In genomic region chr3:37453393-37454391, GRCh38 we compare ENCODE assay signal across 8 cellular contexts. TPM values are rescaled to one million over a fixed set of nuclear protein-coding genes. Genes with fewer than 3 reads are reported as not detected.
DNase-seq lines count a peak whose midpoint lies in the region; ATAC-seq and TF ChIP-seq lines count a peak whose summit lies in the region.

No MANE protein-coding gene starts in this region.

- no peaks in the 10 kb centered on the region for H3K36me3 ChIP-seq in right atrium auricular region
- H3K36me3 ChIP-seq in prostate gland, result no peaks in the 10 kb centered on the region

- DNase-seq in EH (ENCODE audit: low read depth) (peak; percentile 8), SW480 (ENCODE audit: low spot score) (peak; percentile 16), right atrium auricular region (ENCODE audit: low spot score) (peak; percentile 88), prostate gland (ENCODE audit: low spot score) (peak; percentile 42), NCI-H187 (lab: John Stamatoyannopoulos, UW) (no peak)
- no peak for DNase-seq in stimulated activated CD4-positive, alpha-beta T cell treated with anti-CD3 and anti-CD28 coated beads, Interleukin-15, amount 100 ng/mL, for 24 hours

- peak overlapping the region; percentile 73 to 88 for H3K27ac ChIP-seq in right atrium auricular region
- H3K27ac ChIP-seq in prostate gland, result peak overlapping the region; percentile 69

- intact Hi-C loops in prostate gland (cut with DNase I), result no loop called here

- H3K4me3 ChIP-seq in right atrium auricular region, result peak overlapping the region; percentile 62 to 81
- peak overlapping the region; percentile 50 to 54 for H3K4me3 ChIP-seq in prostate gland

- peaks cover 0 to 71% of the 10 kb centered on the region in 2 donors for H3K4me1 ChIP-seq in right atrium auricular region
- H3K4me1 ChIP-seq in prostate gland (replicated peaks), result no peaks in the 10 kb centered on the region

- H3K9me3 ChIP-seq in right atrium auricular region, result no peaks in the 10 kb centered on the region
- no peaks in the 10 kb centered on the region for H3K9me3 ChIP-seq in prostate gland

- TF ChIP-seq CTCF in right atrium auricular region (IDR thresholded peaks at IDR 0.05), result peak in 1 of 2 donors; percentile 58
- TF ChIP-seq CTCF in prostate gland (IDR thresholded peaks at IDR 0.05), result peak in 2 of 4 experiments; percentile 39 to 52

- ATAC-seq in GM19324 (IDR thresholded peaks at IDR 0.05; ENCODE audit: low FRiP score, unreplicated experiment) (no peak), GM19452 (IDR thresholded peaks at IDR 0.05; ENCODE audit: unreplicated experiment) (no peak)

- no peak for TF ChIP-seq POLR2A in prostate gland (IDR thresholded peaks at IDR 0.05)

- no peaks in the 10 kb centered on the region for H3K27me3 ChIP-seq in right atrium auricular region
- H3K27me3 ChIP-seq in prostate gland (replicated peaks; ENCODE audit: insufficient read depth), result no peaks in the 10 kb centered on the region

- 33% methylated on average over 18 of the region's 18 CpGs for WGBS in prostate gland

RNA-seq across cellular contexts. Expression of gene ITGA9, which starts 1.8 kb away (rescaled TPM):
- total RNA-seq in right atrium auricular region, result 10 to 100 TPM; 14.9 to 30.8 TPM
- 10 to 100 TPM; 13.7 to 55.0 TPM for total RNA-seq in prostate gland

Comparison
In these comparisons a context has a peak if more than half of its experiments do, and no peak if none do; other contexts are left out.
1. DNase-seq: peak in EH (single experiment), SW480 (single experiment), right atrium auricular region (single experiment) and prostate gland (single experiment); none in NCI-H187 (0 of 2) and stimulated activated CD4-positive, alpha-beta T cell treated with anti-CD3 and anti-CD28 coated beads, Interleukin-15, amount 100 ng/mL, for 24 hours (single experiment).